16 cellular contexts compared by ENCODE assay signal in genomic region chr2:141778315-141778835, GRCh38.
"Had no signal": no experiment of that assay in that cellular context is flagged by ENCODE, and none has a peak within 500 bp of the region (broad histone marks: within the 10 kb centered on the region; RNA-seq: fewer than 3 reads in every experiment).

No MANE protein-coding gene starts in this region.

- H3K27ac ChIP-seq: gastrocnemius medialis, heart left ventricle, left lung, prostate gland, tibial nerve had no signal

- H3K4me1 ChIP-seq: gastrocnemius medialis, heart left ventricle, left lung, prostate gland, tibial nerve had no signal

- H3K4me3 ChIP-seq: gastrocnemius medialis, heart left ventricle, left lung, prostate gland, tibial nerve had no signal

- H3K9me3 ChIP-seq: gastrocnemius medialis, left lung, prostate gland, tibial nerve had no signal

- H3K4me3 Mint-ChIP-seq: activated CD8-positive, alpha-beta T cell treated with anti-CD3 and anti-CD28 coated beads for 36 hours; activated naive CD4-positive, alpha-beta T cell treated with anti-CD3 and anti-CD28 coated beads for 36 hours; activated T-cell treated with anti-CD3 and anti-CD28 coated beads, Interleukin-2, amount 50 U/mL, for 4 hours; T-helper 17 cell had no signal

- H3K36me3 ChIP-seq: gastrocnemius medialis, heart left ventricle, left lung, prostate gland, tibial nerve had no signal

- H3K4me1 Mint-ChIP-seq: T-helper 17 cell had no signal

- H3K27me3 ChIP-seq: gastrocnemius medialis, left lung, tibial nerve had no signal

- H3K27me3 Mint-ChIP-seq: activated CD8-positive, alpha-beta T cell treated with anti-CD3 and anti-CD28 coated beads for 36 hours; T-helper 17 cell had no signal

- H3K27ac Mint-ChIP-seq: activated CD8-positive, alpha-beta T cell treated with anti-CD3 and anti-CD28 coated beads for 36 hours; activated naive CD4-positive, alpha-beta T cell treated with anti-CD3 and anti-CD28 coated beads for 36 hours; T-helper 17 cell had no signal

- DNase-seq: activated CD4-positive, alpha-beta T cell treated with anti-CD3 and anti-CD28 coated beads for 48 hours; activated CD4-positive, CD25-positive, alpha-beta regulatory T cell; activated CD8-positive, alpha-beta T cell treated with anti-CD3 and anti-CD28 coated beads for 36 hours; activated naive CD4-positive, alpha-beta T cell treated with anti-CD3 and anti-CD28 coated beads for 36 hours; activated T-cell treated with anti-CD3 and anti-CD28 coated beads, Interleukin-2, amount 50 U/mL, for 4 hours; cerebellar nuclear complex; effector CD4-positive, alpha-beta T cell; gastrocnemius medialis; heart left ventricle; left lung; right cardiac atrium; stimulated activated naive CD8-positive, alpha-beta T cell treated with anti-CD3 and anti-CD28 coated beads, Interleukin-15, Interleukin-2, amounts not matched to agents 100 U/mL and 50 U/mL, for 24 hours; substantia nigra; T-helper 17 cell had no signal
